8 cellular contexts compared by ENCODE assay signal in genomic region chr1:201468844-201469644, GRCh38. TPM values are rescaled to one million over a fixed set of nuclear protein-coding genes. Genes with fewer than 3 reads are reported as not detected.
DNase-seq lines count a peak whose midpoint lies in the region; ATAC-seq and TF ChIP-seq lines count a peak whose summit lies in the region.

Gene PHLDA3, minus strand, starts transcription at chr1:201469188. Its CDS starts 402 bp downstream, at chr1:201468786.

- H3K27me3 ChIP-seq in esophagus (ENCODE audit: control insufficient read depth in 1 of 2, insufficient read depth in 2 of 2, low read length in 2 of 2) (no peaks in the 10 kb centered on the region), subcutaneous abdominal adipose tissue (ENCODE audit: control insufficient read depth in 5 of 5, insufficient read depth in 4 of 5, low read length in 5 of 5) (no peaks in the 10 kb centered on the region)

- H3K9me3 ChIP-seq in esophagus (ENCODE audit: control insufficient read depth in 2 of 2, insufficient read depth in 1 of 2, low read depth in 1 of 2, low read length in 1 of 2) (no peaks in the 10 kb centered on the region), subcutaneous abdominal adipose tissue (ENCODE audit: control insufficient read depth in 5 of 5, low read length in 5 of 5) (no peaks in the 10 kb centered on the region)

- H3K4me1 ChIP-seq in esophagus (ENCODE audit: control insufficient read depth in 2 of 2, insufficient read depth in 2 of 2, low read length in 1 of 2) (peaks cover 3 to 25% of the 10 kb centered on the region in 2 donors), subcutaneous abdominal adipose tissue (ENCODE audit: control insufficient read depth in 5 of 5, insufficient read depth in 5 of 5, low read length in 5 of 5) (peaks cover 2 to 66% (median 50%) of the 10 kb centered on the region in 5 donors)

- TF ChIP-seq CTCF in AG04449 (IDR thresholded peaks at IDR 0.05; ENCODE audit: insufficient read depth, low read length, missing control alignments): no peak

- DNase-seq in AG04449 (ENCODE audit: low read depth, low spot score) (no peak), NCI-H226 (peak; percentile 91), middle frontal gyrus (ENCODE audit: extremely low spot score, low spot score) (peak; percentile 79)
- peak; percentile 60 for DNase-seq in activated CD8-positive, alpha-beta memory T cell treated with anti-CD3 and anti-CD28 coated beads for 24 hours

- CTCF ChIA-PET in AG04449 (lab: Yijun Ruan, JAX): interaction anchor here (0.7 to 11.3 kb wide), 13 partner anchors 9 to 123 kb away, joined by 3 to 119 read pairs (median 4); no protein-coding TSS in a partner anchor

- POLR2A ChIA-PET in AG04449 (lab: Yijun Ruan, JAX): interaction anchor here (0.6 to 2.4 kb wide), 24 partner anchors 8 to 71 kb away, joined by 3 to 25 read pairs (median 4); partner anchors contain the start of gene CSRP1

- peak within 1 kb of the TSS; percentile 80 to 99 (median 94) for H3K9ac ChIP-seq in subcutaneous abdominal adipose tissue (ENCODE audit: low read length in 5 of 5)

- H3K36me3 ChIP-seq in esophagus (ENCODE audit: control insufficient read depth in 2 of 2, insufficient read depth in 2 of 2, low read length in 1 of 2) (peaks cover 0 to 15% of the 10 kb centered on the region in 2 donors), subcutaneous abdominal adipose tissue (ENCODE audit: control insufficient read depth in 5 of 5, insufficient read depth in 5 of 5, low read length in 5 of 5) (peaks cover 0 to 22% (median 19%) of the 10 kb centered on the region in 5 donors)

- ATAC-seq in GM18858 (IDR thresholded peaks at IDR 0.05; ENCODE audit: unreplicated experiment): peak; percentile 75
- ATAC-seq in HG03039 (IDR thresholded peaks at IDR 0.05; ENCODE audit: unreplicated experiment): peak; percentile 60

- 1% methylated on average over 56 to 76 of the region's 76 CpGs for WGBS in esophagus, 2 donors

- H3K4me3 ChIP-seq in AG04449 (ENCODE audit: low read depth, low read length) (peak within 1 kb of the TSS; percentile 97), esophagus (ENCODE audit: low read depth in 1 of 2, low read length in 2 of 2) (peak within 1 kb of the TSS; percentile 86 to 96), subcutaneous abdominal adipose tissue (ENCODE audit: low read depth in 1 of 5, low read length in 5 of 5) (peak within 1 kb of the TSS; percentile 88 to 93 (median 91))

- H3K27ac ChIP-seq in esophagus (ENCODE audit: low read depth in 2 of 2, low read length in 1 of 2): peak within 1 kb of the TSS; percentile 92 to 96
- H3K27ac ChIP-seq in subcutaneous abdominal adipose tissue (ENCODE audit: low read depth, low read length): peak within 1 kb of the TSS; percentile 96

RNA-seq across cellular contexts. Expression of gene PHLDA3, which starts in this region (rescaled TPM):
- 10 to 100 TPM; 40.4 to 76.9 TPM for polyA plus RNA-seq in esophagus
